Comparison of ENCODE assay signal across 8 cellular contexts in the genomic region with DNA sequence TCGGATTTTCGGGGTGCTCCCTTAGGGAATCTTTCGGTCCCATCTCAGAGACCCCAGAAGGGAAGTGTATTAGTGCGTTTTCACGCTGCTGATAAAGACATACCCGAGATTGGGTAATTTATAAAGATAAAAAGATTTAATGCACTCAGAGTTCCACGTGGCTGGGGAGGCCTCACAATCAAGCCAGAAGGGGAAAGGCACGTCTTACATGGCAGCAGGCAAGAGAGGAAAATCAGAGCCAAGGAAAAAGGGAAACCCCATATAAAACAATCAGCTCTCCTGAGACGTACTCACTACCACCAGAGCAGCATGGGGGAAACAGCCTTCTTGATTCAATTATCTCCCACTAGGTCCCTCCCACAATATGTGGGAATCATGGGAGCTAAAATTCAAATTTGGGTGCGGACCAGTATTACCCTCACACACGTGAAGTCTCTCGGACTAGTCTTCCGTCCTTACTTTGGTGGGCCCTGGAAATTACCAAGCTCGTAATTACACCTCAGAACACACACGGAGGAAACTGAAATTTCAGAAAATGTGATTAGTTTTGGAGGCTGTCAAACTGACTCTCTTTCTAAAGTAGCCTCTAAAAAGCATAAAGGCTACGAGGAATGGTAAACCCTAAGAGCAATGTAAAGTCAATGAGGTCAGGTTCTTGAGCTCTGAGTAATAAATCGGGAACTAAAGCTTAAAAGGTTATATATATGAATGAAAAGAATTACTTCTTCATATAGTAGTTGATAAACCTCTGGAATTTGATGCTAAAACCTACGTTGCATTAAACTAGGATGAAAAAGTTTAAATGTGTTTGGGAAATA. TPM values are rescaled to one million over a fixed set of nuclear protein-coding genes. Genes with fewer than 3 reads are reported as not detected.
DNase-seq lines count a peak whose midpoint lies in the region; ATAC-seq, FAIRE-seq and TF ChIP-seq lines count a peak whose summit lies in the region.

No MANE protein-coding gene starts in this region.

- peaks cover 13% of the 10 kb centered on the region for H3K4me1 ChIP-seq in KMS-11 (ENCODE audit: low read depth, poor library complexity, severe bottlenecking)

- H3K36me3 ChIP-seq in KMS-11 (ENCODE audit: insufficient read depth): peaks cover 6% of the 10 kb centered on the region; the same call in 1 of the 2 replicates
- H3K36me3 ChIP-seq in bronchial epithelial cell (ENCODE audit: control insufficient read depth, insufficient read depth, low read length): peaks cover 1% of the 10 kb centered on the region
- peaks cover 9% of the 10 kb centered on the region for H3K36me3 ChIP-seq in neural cell (ENCODE audit: insufficient read depth, low read length)

- peak overlapping the region; percentile 58 for H3K4me2 ChIP-seq in KMS-11
- peak overlapping the region; percentile 77 for H3K4me2 ChIP-seq in neural cell (ENCODE audit: low read length)

- peak overlapping the region; percentile 78 for H2AFZ ChIP-seq in KMS-11 (ENCODE audit: low read depth)
- peak overlapping the region; percentile 83 for H2AFZ ChIP-seq in neural cell (ENCODE audit: low read depth, low read length)

- TF ChIP-seq CTCF in GM12875 (IDR thresholded peaks at IDR 0.05; ENCODE audit: borderline replicate concordance, insufficient read depth, low read depth, low read length) (no peak), KMS-11 (conservative IDR thresholded peaks at IDR 0.05; ENCODE audit: low read depth, low read length) (no peak), bronchial epithelial cell (IDR thresholded peaks at IDR 0.05; ENCODE audit: insufficient read depth, low read length, severe bottlenecking) (no peak), neural cell (IDR thresholded peaks at IDR 0.05; ENCODE audit: poor library complexity, severe bottlenecking) (no peak)

- H3K9me3 ChIP-seq in neural cell (ENCODE audit: low read length): no peaks in the 10 kb centered on the region

- no peaks in the 10 kb centered on the region for H3K27me3 ChIP-seq in KMS-11 (ENCODE audit: insufficient read depth, low read depth)
- no peaks in the 10 kb centered on the region for H3K27me3 ChIP-seq in bronchial epithelial cell (ENCODE audit: control insufficient read depth, insufficient read depth, low read length)
- H3K27me3 ChIP-seq in neural cell (ENCODE audit: insufficient read depth, low read depth, low read length): no peaks in the 10 kb centered on the region

- DNase-seq in bronchial epithelial cell (ENCODE audit: low read depth) (no peak), UCSD-AML1 (lab: John Stamatoyannopoulos, UW; ENCODE audit: unreplicated experiment) (no peak), EL (no peak)
- no peak for DNase-seq in stimulated activated CD4-positive, alpha-beta T cell treated with anti-CD3 and anti-CD28 coated beads, Interleukin-4, amount 100 ng/mL, for 4 hours

- TF ChIP-seq RAD21 in neural cell (conservative IDR thresholded peaks at IDR 0.05): no peak

- no peaks in the 10 kb centered on the region for H3K9me2 ChIP-seq in neural cell (ENCODE audit: insufficient read depth, low read length)

- no peaks in the 10 kb centered on the region for H3F3A ChIP-seq in neural cell (ENCODE audit: insufficient read depth, low read length, poor library complexity, severe bottlenecking)

- peak overlapping the region; percentile 35; the same call in 1 of the 2 replicates for H3K27ac ChIP-seq in KMS-11
- H3K27ac ChIP-seq in neural cell (ENCODE audit: low read length): peak overlapping the region; percentile 91

- H4K20me1 ChIP-seq in KMS-11 (ENCODE audit: insufficient read depth): peaks cover 20% of the 10 kb centered on the region
- peaks cover 7% of the 10 kb centered on the region for H4K20me1 ChIP-seq in neural cell (ENCODE audit: insufficient read depth)

- H3K4me3 ChIP-seq in GM12875 (ENCODE audit: low read depth, low read length) (peak overlapping the region; percentile 6), KMS-11 (IDR thresholded peaks at IDR 0.05; ENCODE audit: insufficient read depth, low read depth, low read length) (no peak overlapping the region), bronchial epithelial cell (ENCODE audit: low read depth, low read length) (peak overlapping the region; percentile 12), neural cell (ENCODE audit: low read length) (peak overlapping the region; percentile 88)

- no peak for TF ChIP-seq EP300 in neural cell (conservative IDR thresholded peaks at IDR 0.05; ENCODE audit: poor library complexity, severe bottlenecking)

- H3K9ac ChIP-seq in KMS-11 (peak overlapping the region; percentile 30; the same call in 1 of the 2 replicates), neural cell (ENCODE audit: low read length) (peak overlapping the region; percentile 55)

- H3K79me2 ChIP-seq in KMS-11 (ENCODE audit: insufficient read depth, low read depth) (peaks cover 39% of the 10 kb centered on the region), neural cell (replicated peaks; ENCODE audit: insufficient read depth, low read length) (peaks cover 37% of the 10 kb centered on the region)

- FAIRE-seq in bronchial epithelial cell (lab: Jason Lieb, UNC): no peak

- no peak for ATAC-seq in GM18861 (IDR thresholded peaks at IDR 0.05; ENCODE audit: unreplicated experiment)

TF ChIP-seq in neural cell, 6 proteins besides CTCF, POLR2A, EP300 and RAD21:
- TF ChIP-seq, protein P1, sequence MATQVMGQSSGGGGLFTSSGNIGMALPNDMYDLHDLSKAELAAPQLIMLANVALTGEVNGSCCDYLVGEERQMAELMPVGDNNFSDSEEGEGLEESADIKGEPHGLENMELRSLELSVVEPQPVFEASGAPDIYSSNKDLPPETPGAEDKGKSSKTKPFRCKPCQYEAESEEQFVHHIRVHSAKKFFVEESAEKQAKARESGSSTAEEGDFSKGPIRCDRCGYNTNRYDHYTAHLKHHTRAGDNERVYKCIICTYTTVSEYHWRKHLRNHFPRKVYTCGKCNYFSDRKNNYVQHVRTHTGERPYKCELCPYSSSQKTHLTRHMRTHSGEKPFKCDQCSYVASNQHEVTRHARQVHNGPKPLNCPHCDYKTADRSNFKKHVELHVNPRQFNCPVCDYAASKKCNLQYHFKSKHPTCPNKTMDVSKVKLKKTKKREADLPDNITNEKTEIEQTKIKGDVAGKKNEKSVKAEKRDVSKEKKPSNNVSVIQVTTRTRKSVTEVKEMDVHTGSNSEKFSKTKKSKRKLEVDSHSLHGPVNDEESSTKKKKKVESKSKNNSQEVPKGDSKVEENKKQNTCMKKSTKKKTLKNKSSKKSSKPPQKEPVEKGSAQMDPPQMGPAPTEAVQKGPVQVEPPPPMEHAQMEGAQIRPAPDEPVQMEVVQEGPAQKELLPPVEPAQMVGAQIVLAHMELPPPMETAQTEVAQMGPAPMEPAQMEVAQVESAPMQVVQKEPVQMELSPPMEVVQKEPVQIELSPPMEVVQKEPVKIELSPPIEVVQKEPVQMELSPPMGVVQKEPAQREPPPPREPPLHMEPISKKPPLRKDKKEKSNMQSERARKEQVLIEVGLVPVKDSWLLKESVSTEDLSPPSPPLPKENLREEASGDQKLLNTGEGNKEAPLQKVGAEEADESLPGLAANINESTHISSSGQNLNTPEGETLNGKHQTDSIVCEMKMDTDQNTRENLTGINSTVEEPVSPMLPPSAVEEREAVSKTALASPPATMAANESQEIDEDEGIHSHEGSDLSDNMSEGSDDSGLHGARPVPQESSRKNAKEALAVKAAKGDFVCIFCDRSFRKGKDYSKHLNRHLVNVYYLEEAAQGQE (IDR thresholded peaks at IDR 0.05; ENCODE audit: borderline replicate concordance): no peak
TF ChIP-seq in neural cell: peak in this region for 0.

RNA-seq across cellular contexts. Expression of gene FEM1C, which starts 0.7 kb away (rescaled TPM):
- 11.8 and 14.5 TPM in 2 replicates for total RNA-seq in bronchial epithelial cell
- 15.1 and 16.4 TPM in 2 replicates for polyA plus RNA-seq in neural cell
- 54.5 and 63.6 TPM in 2 replicates for polyA minus RNA-seq in neural cell

RNA-seq across cellular contexts. Expression of gene TICAM2, which starts 57.0 kb away (rescaled TPM):
- total RNA-seq in bronchial epithelial cell: 0.26 and 0.38 TPM in 2 replicates
- polyA plus RNA-seq in neural cell: not detected in 2 replicates
- polyA minus RNA-seq in neural cell: not detected in 2 replicates
